In the genomic region with DNA sequence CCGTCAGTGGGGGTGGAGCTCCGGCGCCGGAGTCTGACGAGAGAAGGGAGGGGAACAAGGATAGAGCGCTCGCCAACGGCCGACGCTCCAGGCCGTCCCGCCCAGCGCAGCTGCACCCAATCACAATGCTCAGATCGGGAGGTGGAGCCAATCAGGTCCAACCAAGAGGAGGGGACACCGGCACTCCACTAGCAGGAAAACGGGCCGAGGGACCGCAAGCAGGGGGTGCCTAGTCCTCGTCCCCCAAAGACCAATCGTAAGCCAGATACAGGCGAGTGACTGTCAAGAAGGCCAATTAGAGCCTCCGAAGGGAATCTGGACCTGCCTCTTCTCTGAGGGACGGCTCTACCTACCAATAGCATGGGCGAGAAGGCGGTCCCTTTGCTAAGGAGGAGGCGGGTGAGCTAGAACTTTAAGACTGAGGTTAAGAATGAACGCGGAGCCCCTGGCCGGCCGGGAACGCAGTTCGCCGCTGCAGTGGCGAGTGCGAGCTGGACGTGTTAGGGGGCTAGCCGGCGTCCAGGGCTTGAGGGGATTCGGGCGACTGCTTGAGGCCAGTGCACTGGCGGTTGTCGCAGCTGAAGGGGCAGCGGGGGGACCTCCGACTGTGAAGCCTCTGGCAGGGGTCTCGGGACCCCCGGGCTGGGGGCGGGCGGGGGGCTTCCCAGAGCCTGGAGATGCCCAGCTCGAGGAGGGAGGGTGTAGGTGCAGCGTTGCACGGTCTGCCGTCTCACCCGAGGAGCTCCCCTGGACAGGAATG, we compare ENCODE assay signal across 8 cellular contexts. TPM values are rescaled to one million over a fixed set of nuclear protein-coding genes. Genes with fewer than 3 reads are reported as not detected.
DNase-seq lines count a peak whose midpoint lies in the region; ATAC-seq and TF ChIP-seq lines count a peak whose summit lies in the region.

Gene FBXO24, plus strand, starts transcription at position 63 of the 760 bp plus-strand sequence. Its CDS starts 298 bp downstream, at position 361.

- H3K27ac ChIP-seq in DND-41 (ENCODE audit: low read length): peak within 1 kb of the TSS; percentile 94
- H3K27ac ChIP-seq in KOPT-K1 (ENCODE audit: low read depth, low read length, poor library complexity, severe bottlenecking): peak within 1 kb of the TSS; percentile 95
- H3K27ac ChIP-seq in Peyer's patch: peak within 1 kb of the TSS; percentile 98 to 100 (median 99)
- peak within 1 kb of the TSS; percentile 94 to 99 (median 98) for H3K27ac ChIP-seq in esophagus squamous epithelium
- peak within 1 kb of the TSS; percentile 78 for H3K27ac ChIP-seq in muscle layer of duodenum (ENCODE audit: low read length)

- H3K4me3 ChIP-seq in DND-41 (ENCODE audit: low read depth in 1 of 2, low read length in 2 of 2) (peak within 1 kb of the TSS; percentile 82 to 90), Peyer's patch (peak within 1 kb of the TSS; percentile 92 to 95 (median 92)), esophagus squamous epithelium (peak within 1 kb of the TSS; percentile 76 to 93 (median 84)), muscle layer of duodenum (ENCODE audit: low read depth in 1 of 2, low read length in 2 of 2) (peak within 1 kb of the TSS; percentile 93 to 97)

- H3K27me3 ChIP-seq in DND-41 (ENCODE audit: insufficient read depth, low read length, poor library complexity) (no peaks in the 10 kb centered on the region), Peyer's patch (no peaks in the 10 kb centered on the region), esophagus squamous epithelium (peaks cover 0 to 16% (median 0%) of the 10 kb centered on the region in 4 donors), muscle layer of duodenum (ENCODE audit: low read depth, low read length) (no peaks in the 10 kb centered on the region)

- H3K4me1 ChIP-seq in DND-41 (ENCODE audit: insufficient read depth, low read length) (peaks cover 41% of the 10 kb centered on the region), Peyer's patch (peaks cover 8 to 32% (median 13%) of the 10 kb centered on the region in 4 donors), esophagus squamous epithelium (peaks cover 32 to 64% (median 45%) of the 10 kb centered on the region in 3 donors), muscle layer of duodenum (ENCODE audit: control insufficient read depth in 1 of 2, insufficient read depth in 2 of 2, low read length in 2 of 2) (peaks cover 12 to 38% of the 10 kb centered on the region in 2 donors)

- no peak for TF ChIP-seq CTCF in DND-41 (IDR thresholded peaks at IDR 0.05; ENCODE audit: borderline replicate concordance, extremely low read depth, low read length, poor library complexity, severe bottlenecking)
- TF ChIP-seq CTCF in Peyer's patch (IDR thresholded peaks at IDR 0.05): peak in 1 of 6 experiments; percentile 14
- peak in 1 of 6 experiments; percentile 24 for TF ChIP-seq CTCF in esophagus squamous epithelium (IDR thresholded peaks at IDR 0.05)

- H3K79me2 ChIP-seq in DND-41 (ENCODE audit: insufficient read depth, low read length): peaks cover 43% of the 10 kb centered on the region

- intact Hi-C loops in esophagus squamous epithelium (cut with DNase I): no loop called here

- DNase-seq in DND-41: peak; percentile 100
- peak; percentile 98 to 100 (median 99) for DNase-seq in Peyer's patch
- peak; percentile 99 for DNase-seq in activated T-helper 1 cell treated with Interleukin-2 at 50 U/mL for 16 hours (ENCODE audit: low read depth)
- peak; percentile 98 for DNase-seq in esophagus squamous epithelium (lab: John Stamatoyannopoulos, UW)
- peak; percentile 99 for DNase-seq in stimulated activated CD8-positive, alpha-beta memory T cell treated with anti-CD3 and anti-CD28 coated beads, Interleukin-7, amount 100 ng/mL, for 24 hours (ENCODE audit: low read depth)

- no peaks in the 10 kb centered on the region for H3K9me3 ChIP-seq in DND-41 (ENCODE audit: insufficient read depth, low read length, severe bottlenecking)
- H3K9me3 ChIP-seq in KOPT-K1 (ENCODE audit: insufficient read depth, low read length, poor library complexity, severe bottlenecking): no peaks in the 10 kb centered on the region
- no peaks in the 10 kb centered on the region for H3K9me3 ChIP-seq in Peyer's patch
- H3K9me3 ChIP-seq in esophagus squamous epithelium: no peaks in the 10 kb centered on the region
- H3K9me3 ChIP-seq in muscle layer of duodenum (ENCODE audit: control insufficient read depth in 1 of 2, low read length in 2 of 2): no peaks in the 10 kb centered on the region

- H3K9ac ChIP-seq in DND-41 (ENCODE audit: low read depth, low read length): peak within 1 kb of the TSS; percentile 93

- WGBS in esophagus squamous epithelium, 2 donors: 0% methylated on average over 13 to 17 of the region's 53 CpGs

- ATAC-seq in DND-41 (ENCODE audit: insufficient read depth, low read depth) (peak; percentile 86), GM21825 (IDR thresholded peaks at IDR 0.05; ENCODE audit: unreplicated experiment) (peak; percentile 77)

- TF ChIP-seq POLR2A in Peyer's patch (IDR thresholded peaks at IDR 0.05): peak in 1 of 2 donors; percentile 51
- TF ChIP-seq POLR2A in esophagus squamous epithelium (IDR thresholded peaks at IDR 0.05): peak in 1 of 4 donors; percentile 50

- H3K36me3 ChIP-seq in DND-41 (ENCODE audit: insufficient read depth, low read length): peaks cover 23% of the 10 kb centered on the region
- peaks cover 16% of the 10 kb centered on the region for H3K36me3 ChIP-seq in KOPT-K1 (ENCODE audit: insufficient read depth, low read length)
- H3K36me3 ChIP-seq in Peyer's patch: peaks cover 0 to 13% (median 0%) of the 10 kb centered on the region in 3 donors
- H3K36me3 ChIP-seq in esophagus squamous epithelium: peaks cover 7 to 17% (median 9%) of the 10 kb centered on the region in 3 donors
- H3K36me3 ChIP-seq in muscle layer of duodenum (ENCODE audit: control insufficient read depth in 1 of 2, insufficient read depth in 2 of 2, low read length in 2 of 2): peaks cover 8 to 21% of the 10 kb centered on the region in 2 donors

- H3K4me2 ChIP-seq in DND-41 (ENCODE audit: insufficient read depth, low read length): peak within 1 kb of the TSS; percentile 89

- H2AFZ ChIP-seq in DND-41 (ENCODE audit: low read depth, low read length): peak within 1 kb of the TSS; percentile 85

- H4K20me1 ChIP-seq in DND-41 (ENCODE audit: insufficient read depth, low read length): peaks cover 39% of the 10 kb centered on the region

RNA-seq across cellular contexts. Expression of gene FBXO24, which starts in this region (rescaled TPM):
- total RNA-seq in Peyer's patch: 1 to 10 TPM in 2 of 4 donors, not detected in 2; 1.1 to 2.8 TPM
- total RNA-seq in esophagus squamous epithelium: 1 to 10 TPM in 1 of 4 donors, under 1 TPM in 2, not detected in 1; 0.19 to 1.6 (median 0.29) TPM

Comparison
In these comparisons a context has a peak if more than half of its experiments do, and no peak if none do; other contexts are left out.
1. Peak in every context shown above with its lines: DNase-seq, ATAC-seq, H3K4me3 ChIP-seq and H3K27ac ChIP-seq.